19 cellular contexts compared by ENCODE assay signal in the genomic region with DNA sequence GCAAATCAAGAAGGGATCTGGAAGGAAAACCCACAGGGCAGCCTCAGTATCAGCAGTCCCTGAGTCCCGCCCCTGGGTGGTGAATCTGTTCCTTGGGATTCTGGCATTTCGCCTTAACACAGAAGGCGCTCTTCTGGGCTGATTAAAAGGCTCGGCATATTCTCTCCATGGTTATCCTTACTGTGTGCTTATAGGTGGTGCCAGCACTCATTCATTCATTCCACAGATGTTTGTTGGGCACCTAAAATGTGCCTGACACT. TPM values are rescaled to one million over a fixed set of nuclear protein-coding genes. Genes with fewer than 3 reads are reported as not detected.
A peak's percentile ranks its signal among the peaks of the same experiment; 100 is the strongest.
DNase-seq lines count a peak whose midpoint lies in the region; TF ChIP-seq lines count a peak whose summit lies in the region.
"Had no signal": no experiment of that assay in that cellular context is flagged by ENCODE, and none has a peak within 500 bp of the region (broad histone marks: within the 10 kb centered on the region; RNA-seq: fewer than 3 reads in every experiment).

No MANE protein-coding gene starts in this region.

- DNase-seq in A673 (ENCODE audit: low spot score) (peak; percentile 33), RWPE1 (ENCODE audit: low spot score) (no peak), fibroblast of villous mesenchyme (ENCODE audit: low read depth) (peak; percentile 21), NCI-H1694 treated with DMSO at 0.1 percent for 48 hours (lab: John Stamatoyannopoulos, UW) (no peak), AG08396 (ENCODE audit: low spot score) (no peak), coronary artery (ENCODE audit: low spot score) (no peak), cerebellar cortex (ENCODE audit: low spot score) (no peak)
- DNase-seq: activated CD8-positive, alpha-beta memory T cell treated with anti-CD3 and anti-CD28 coated beads, Interleukin-2, amount 10 ng/mL, durations not matched to agents 7 days and 5 days; activated naive CD4-positive, alpha-beta T cell treated with anti-CD3 and anti-CD28 coated beads for 36 hours; caudate nucleus; CD8-positive, alpha-beta memory T cell; erythroblast; NCI-H2029 treated with DMSO at 0.1 percent for 48 hours; NK-92 treated with Interleukin-12 subunit alpha and Interleukin-12 subunit beta, amount 100 ng/mL, for 24 hours; stimulated activated CD4-positive, alpha-beta T cell treated with anti-CD3 and anti-CD28 coated beads, Interleukin-1b, Interleukin-23, amount 100 ng/mL, for 48 hours; transverse colon had no signal

- CTCF ChIA-PET in A673 (lab: Charles Lee) (interaction anchor here (0.6 to 1.7 kb wide), 4 partner anchors 223 to 591 kb away, joined by 3 to 16 read pairs (median 5); partner anchors contain the start of gene NUP133), RWPE1 (lab: Yijun Ruan, JAX) (interaction anchor here (0.5 to 2.0 kb wide), 17 partner anchors 7 to 981 kb away, joined by 3 to 16 read pairs (median 3); partner anchors contain the start of gene CCSAP)

- H3K4me2 ChIP-seq in BLaER1 treated with 17β-estradiol and CSF1 and Interleukin-3, amounts not matched to agents 10 nM and 100 nM: peak overlapping the region; percentile 58 to 85 (median 77); a peak in 21 of 22 replicates
- H3K4me2 ChIP-seq: hepatocyte had no signal

- H3K36me3 ChIP-seq in A673 (ENCODE audit: insufficient read depth, low read length, poor library complexity, severe bottlenecking): no peaks in the 10 kb centered on the region
- no peaks in the 10 kb centered on the region for H3K36me3 ChIP-seq in BLaER1 treated with 17β-estradiol and CSF1 and Interleukin-3, amounts not matched to agents 10 nM and 100 nM
- H3K36me3 ChIP-seq: SJSA1, transverse colon had no signal

- POLR2A ChIA-PET in A673 (lab: Charles Lee; ENCODE audit: low non-redundant PET): no interaction called here
- POLR2A ChIA-PET in RWPE1 (lab: Yijun Ruan, JAX; ENCODE audit: low non-redundant PET): no interaction called here

- no peaks in the 10 kb centered on the region for H3K9me3 ChIP-seq in A673 (ENCODE audit: low read depth, low read length, poor library complexity, severe bottlenecking)
- H3K9me3 ChIP-seq in BLaER1 treated with 17β-estradiol and CSF1 and Interleukin-3, amounts not matched to agents 10 nM and 100 nM (replicated peaks in 1 of 11): no peaks in the 10 kb centered on the region
- H3K9me3 ChIP-seq: SJSA1, transverse colon had no signal

- TF ChIP-seq CTCF in A673 (conservative IDR thresholded peaks at IDR 0.05; ENCODE audit: low read depth, low read length) (no peak), RWPE1 (conservative IDR thresholded peaks at IDR 0.05; ENCODE audit: low read depth) (no peak), fibroblast of villous mesenchyme (IDR thresholded peaks at IDR 0.05; ENCODE audit: insufficient read depth, low read depth, low read length) (no peak), coronary artery (IDR thresholded peaks at IDR 0.05) (no peak)

- intact Hi-C loops in A673 (cut with micrococcal nuclease; ENCODE audit: unreplicated experiment): loop anchor here (1.0 to 5.0 kb wide), 5 partner anchors 195 to 1324 kb away; no protein-coding TSS in a partner anchor

- no peaks in the 10 kb centered on the region for H4K20me1 ChIP-seq in BLaER1 treated with 17β-estradiol and CSF1 and Interleukin-3, amounts not matched to agents 10 nM and 100 nM

- no peak overlapping the region for H3K27ac ChIP-seq in A673 (ENCODE audit: low read depth, low read length, poor library complexity, severe bottlenecking)
- no peak overlapping the region for H3K27ac ChIP-seq in BLaER1 treated with 17β-estradiol and CSF1 and Interleukin-3, amounts not matched to agents 10 nM and 100 nM
- H3K27ac ChIP-seq in RWPE1: peak overlapping the region; percentile 31; the same call in 1 of the 2 replicates
- H3K27ac ChIP-seq in coronary artery: no peak overlapping the region
- H3K27ac ChIP-seq: hepatocyte, SJSA1, transverse colon had no signal

- H3K4me1 ChIP-seq in A673 (ENCODE audit: insufficient read depth, low read length, poor library complexity, severe bottlenecking): peaks cover 7% of the 10 kb centered on the region
- H3K4me1 ChIP-seq in BLaER1 treated with 17β-estradiol and CSF1 and Interleukin-3, amounts not matched to agents 10 nM and 100 nM: peaks cover 8 to 15% (median 13%) of the 10 kb centered on the region in 10 experiments
- H3K4me1 ChIP-seq: SJSA1 had no signal

- no TSS peak for BruUV-seq in A673 (replicated peaks; lab: Mats Ljungman, UMichigan)

- no peaks in the 10 kb centered on the region for H3K27me3 ChIP-seq in A673 (replicated peaks; ENCODE audit: insufficient read depth, low read depth, low read length, poor library complexity)
- H3K27me3 ChIP-seq in BLaER1 treated with 17β-estradiol and CSF1 and Interleukin-3, amounts not matched to agents 10 nM and 100 nM: no peaks in the 10 kb centered on the region
- H3K27me3 ChIP-seq: hepatocyte, SJSA1, transverse colon had no signal

- H3K9ac ChIP-seq in BLaER1 treated with 17β-estradiol and CSF1 and Interleukin-3, amounts not matched to agents 10 nM and 100 nM: peak overlapping the region in 7 of 11 experiments; percentile 1 to 39 (median 27); a peak in 3 of 22 replicates

- no peak overlapping the region for H3K4me3 ChIP-seq in A673 (ENCODE audit: low read depth, low read length, poor library complexity, severe bottlenecking)
- H3K4me3 ChIP-seq in BLaER1 treated with 17β-estradiol and CSF1 and Interleukin-3, amounts not matched to agents 10 nM and 100 nM: no peak overlapping the region
- no peak overlapping the region for H3K4me3 ChIP-seq in fibroblast of villous mesenchyme (ENCODE audit: low read depth, low read length)
- H3K4me3 ChIP-seq in coronary artery: no peak overlapping the region
- H3K4me3 ChIP-seq: hepatocyte, SJSA1, transverse colon had no signal

RNA-seq across cellular contexts. Expression of gene RAB4A, which starts 12.1 kb away (rescaled TPM):
- total RNA-seq in A673 (2021) (46.5 and 51.6 TPM in 2 replicates), fibroblast of villous mesenchyme (17.1 and 18.6 TPM in 2 replicates)

Comparison
In these comparisons a context has a peak if more than half of its experiments do, and no peak if none do; other contexts are left out.
1. DNase-seq: peak in A673 (single experiment) and fibroblast of villous mesenchyme (single experiment); none in RWPE1 (single experiment), NCI-H1694 treated with DMSO at 0.1 percent for 48 hours (single experiment), AG08396 (single experiment), coronary artery (single experiment) and cerebellar cortex (single experiment).